In genomic region chr16:81730090-81731051, GRCh38 we compare ENCODE assay signal across 8 cellular contexts. TPM values are rescaled to one million over a fixed set of nuclear protein-coding genes. Genes with fewer than 3 reads are reported as not detected.
DNase-seq lines count a peak whose midpoint lies in the region; ATAC-seq and TF ChIP-seq lines count a peak whose summit lies in the region.

No MANE protein-coding gene starts in this region.

- no peaks in the 10 kb centered on the region for H3K36me3 Mint-ChIP-seq in endodermal cell (ENCODE audit: low read depth)

- CTCF ChIA-PET in A673 (lab: Charles Lee) = interaction anchor here (0.7 kb wide), 1 partner anchor 607 kb away, joined by 5 read pairs; no protein-coding TSS in a partner anchor

- intact Hi-C loops in A673 (cut with micrococcal nuclease; ENCODE audit: unreplicated experiment) = loop anchor here (10.0 kb wide), 2 partner anchors 696 to 726 kb away; partner anchors contain the start of genes ATMIN, CENPN and CMC2

- H3K27me3 ChIP-seq in A673 (replicated peaks; ENCODE audit: insufficient read depth, low read depth, low read length, poor library complexity) = no peaks in the 10 kb centered on the region
- H3K27me3 ChIP-seq in endodermal cell (ENCODE audit: control insufficient read depth, insufficient read depth, low read length, poor library complexity, severe bottlenecking) = no peaks in the 10 kb centered on the region

- H3K27ac ChIP-seq in A673 (ENCODE audit: low read depth, low read length, poor library complexity, severe bottlenecking) (peak overlapping the region; percentile 89), endodermal cell (ENCODE audit: low read depth, low read length) (peak overlapping the region; percentile 55)

- H3K36me3 ChIP-seq in A673 (ENCODE audit: insufficient read depth, low read length, poor library complexity, severe bottlenecking) (no peaks in the 10 kb centered on the region), endodermal cell (ENCODE audit: control insufficient read depth, insufficient read depth, low read length) (no peaks in the 10 kb centered on the region)

- H3K4me1 ChIP-seq in A673 (ENCODE audit: insufficient read depth, low read length, poor library complexity, severe bottlenecking) (peaks cover 13% of the 10 kb centered on the region), endodermal cell (ENCODE audit: control insufficient read depth, insufficient read depth, low read length) (peaks cover 3% of the 10 kb centered on the region)

- peak; percentile 91 for DNase-seq in A673 (ENCODE audit: low spot score)
- peak; percentile 77 for DNase-seq in NCI-H460 (ENCODE audit: extremely low read depth, low read depth)
- DNase-seq in activated CD8-positive, alpha-beta memory T cell treated with anti-CD3 and anti-CD28 coated beads for 48 hours (ENCODE audit: low read depth in 2 of 3, low spot score in 2 of 3) = peak in 2 of 3 experiments; percentile 33 to 37
- peak; percentile 100 for DNase-seq in endodermal cell
- DNase-seq in mesenteric fat pad (ENCODE audit: low spot score) = peak; percentile 95
- DNase-seq in stimulated activated CD8-positive, alpha-beta memory T cell treated with anti-CD3 and anti-CD28 coated beads, Interleukin-15, amount 100 ng/mL, for 1 hour (ENCODE audit: low read depth) = peak; percentile 31

- TF ChIP-seq CTCF in A673 (conservative IDR thresholded peaks at IDR 0.05; ENCODE audit: low read depth, low read length) = peak; percentile 45
- TF ChIP-seq CTCF in endodermal cell (conservative IDR thresholded peaks at IDR 0.05) = peak; percentile 93

- peak overlapping the region; percentile 51 for H3K4me3 Mint-ChIP-seq in endodermal cell

- H3K4me1 Mint-ChIP-seq in endodermal cell = peaks cover 6% of the 10 kb centered on the region

- 20 to 27% methylated on average over 23 to 45 of the region's 47 CpGs for WGBS in endodermal cell (ENCODE audit: insufficient coverage in 1 of 2, insufficient read length in 1 of 2), 2 experiments

- H3K4me3 ChIP-seq in A673 (ENCODE audit: low read depth, low read length, poor library complexity, severe bottlenecking) = peak overlapping the region; percentile 44
- peak overlapping the region; percentile 35 for H3K4me3 ChIP-seq in endodermal cell (ENCODE audit: low read length)

- no peak overlapping the region for H3K9ac ChIP-seq in endodermal cell (ENCODE audit: extremely low read depth, low read length, poor library complexity, severe bottlenecking)

- peak overlapping the region; percentile 85 for H3K27ac Mint-ChIP-seq in endodermal cell

- no TSS peak for BruUV-seq in A673 (replicated peaks; lab: Mats Ljungman, UMichigan)

- H3K9me3 Mint-ChIP-seq in endodermal cell = no peaks in the 10 kb centered on the region

- POLR2A ChIA-PET in A673 (lab: Charles Lee; ENCODE audit: low non-redundant PET) = no interaction called here

- H3K9me3 ChIP-seq in A673 (ENCODE audit: low read depth, low read length, poor library complexity, severe bottlenecking) (no peaks in the 10 kb centered on the region), endodermal cell (ENCODE audit: control insufficient read depth, low read length) (no peaks in the 10 kb centered on the region)

- peaks cover 3% of the 10 kb centered on the region for H3K27me3 Mint-ChIP-seq in endodermal cell (ENCODE audit: insufficient read depth)

- peak; percentile 62 for ATAC-seq in GM18873 (IDR thresholded peaks at IDR 0.05; ENCODE audit: low FRiP score, unreplicated experiment)
- peak; percentile 85 for ATAC-seq in HG03159 (IDR thresholded peaks at IDR 0.05; ENCODE audit: unreplicated experiment)

RNA-seq across cellular contexts. Expression of gene PLCG2, which starts 48.7 kb away (rescaled TPM):
- total RNA-seq in A673 (2021) = 5.6 and 9.6 TPM in 2 replicates
- 1.3 and 2.8 TPM in 2 replicates for total RNA-seq in NCI-H460 (2014; rRNA removed; shearing (Covaris generic))
- 2.0 and 2.6 TPM in 2 replicates for polyA plus RNA-seq in NCI-H460 (2014; cell fraction: nucleus; rRNA removed)
- 10 to 100 TPM; 34.7 to 48.4 TPM for total RNA-seq in endodermal cell
- 3.7 TPM for polyA plus RNA-seq in endodermal cell (2013, experiment 1 of 2)
- 3.9 TPM for polyA plus RNA-seq in endodermal cell (2013, experiment 2 of 2)
- total RNA-seq in mesenteric fat pad = 33.0 TPM

Comparison
In these comparisons a context has a peak if more than half of its experiments do, and no peak if none do; other contexts are left out.
1. Peak in every context shown above with its lines: DNase-seq, ATAC-seq, H3K4me3 ChIP-seq and H3K27ac ChIP-seq.
2. DNase-seq: peak in every context shown above with its lines; median percentile 100 in endodermal cell; 95 in mesenteric fat pad; 91 in A673; 77 in NCI-H460; 35 in activated CD8-positive, alpha-beta memory T cell treated with anti-CD3 and anti-CD28 coated beads for 48 hours; 31 in stimulated activated CD8-positive, alpha-beta memory T cell treated with anti-CD3 and anti-CD28 coated beads, Interleukin-15, amount 100 ng/mL, for 1 hour.